In the genomic region with DNA sequence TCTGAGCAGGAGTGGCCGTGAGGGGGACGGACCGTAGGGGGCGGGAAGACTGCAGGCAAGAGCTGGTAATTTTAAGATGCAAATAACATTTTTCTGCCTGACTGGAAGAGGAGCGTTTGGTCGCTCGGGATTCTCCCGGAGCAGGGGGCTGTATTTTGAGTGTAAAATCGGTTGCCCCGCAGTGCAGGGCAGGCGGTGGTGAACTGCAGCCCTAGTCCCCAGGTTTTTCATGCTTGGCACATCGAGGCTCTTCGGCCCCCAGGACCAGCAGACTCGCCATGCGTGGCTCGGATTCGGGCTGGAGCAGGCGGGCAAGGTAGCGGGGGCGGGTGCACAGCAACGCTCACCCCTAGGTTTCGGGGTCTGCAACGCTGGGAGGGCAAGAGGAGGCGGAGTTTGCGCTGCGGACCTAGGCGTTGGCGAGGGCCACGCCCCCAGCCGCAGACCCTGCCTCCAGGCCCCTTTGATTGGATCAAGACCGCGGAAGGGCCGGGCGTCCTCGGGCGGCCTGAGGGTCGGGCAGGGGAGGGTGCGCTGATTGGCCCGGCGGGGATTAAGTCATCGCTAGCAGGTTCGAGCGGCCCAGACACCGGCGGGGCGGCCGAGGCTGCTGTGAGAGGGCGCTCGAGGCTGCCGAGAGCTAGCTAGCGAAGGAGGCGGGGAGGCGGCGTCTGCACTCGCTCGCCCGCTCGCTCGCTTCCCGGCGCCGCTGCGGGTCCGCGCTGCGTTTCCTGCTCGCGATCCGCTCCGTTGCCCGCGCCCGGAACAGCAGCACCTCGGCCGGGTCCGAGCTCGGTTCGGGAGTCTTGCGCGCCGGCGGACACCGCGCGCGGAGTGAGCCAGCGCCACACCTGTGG, we compare ENCODE assay signal across 8 cellular contexts. TPM values are rescaled to one million over a fixed set of nuclear protein-coding genes. Genes with fewer than 3 reads are reported as not detected.
DNase-seq lines count a peak whose midpoint lies in the region; ATAC-seq and TF ChIP-seq lines count a peak whose summit lies in the region.

A gene with protein sequence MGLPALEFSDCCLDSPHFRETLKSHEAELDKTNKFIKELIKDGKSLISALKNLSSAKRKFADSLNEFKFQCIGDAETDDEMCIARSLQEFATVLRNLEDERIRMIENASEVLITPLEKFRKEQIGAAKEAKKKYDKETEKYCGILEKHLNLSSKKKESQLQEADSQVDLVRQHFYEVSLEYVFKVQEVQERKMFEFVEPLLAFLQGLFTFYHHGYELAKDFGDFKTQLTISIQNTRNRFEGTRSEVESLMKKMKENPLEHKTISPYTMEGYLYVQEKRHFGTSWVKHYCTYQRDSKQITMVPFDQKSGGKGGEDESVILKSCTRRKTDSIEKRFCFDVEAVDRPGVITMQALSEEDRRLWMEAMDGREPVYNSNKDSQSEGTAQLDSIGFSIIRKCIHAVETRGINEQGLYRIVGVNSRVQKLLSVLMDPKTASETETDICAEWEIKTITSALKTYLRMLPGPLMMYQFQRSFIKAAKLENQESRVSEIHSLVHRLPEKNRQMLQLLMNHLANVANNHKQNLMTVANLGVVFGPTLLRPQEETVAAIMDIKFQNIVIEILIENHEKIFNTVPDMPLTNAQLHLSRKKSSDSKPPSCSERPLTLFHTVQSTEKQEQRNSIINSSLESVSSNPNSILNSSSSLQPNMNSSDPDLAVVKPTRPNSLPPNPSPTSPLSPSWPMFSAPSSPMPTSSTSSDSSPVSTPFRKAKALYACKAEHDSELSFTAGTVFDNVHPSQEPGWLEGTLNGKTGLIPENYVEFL (plus strand): TSS at position 585 of the 857 bp plus-strand sequence. CDS start 385 bp downstream, outside the sequence.

- H3K9ac ChIP-seq in IMR-90 (ENCODE audit: low read depth, low read length), result peak within 1 kb of the TSS; percentile 50

- TF ChIP-seq POLR2A in IMR-90 (IDR thresholded peaks at IDR 0.05; ENCODE audit: low read depth, low read length), result peak; percentile 69

- H3K14ac ChIP-seq in IMR-90 (replicated peaks; ENCODE audit: low read depth, low read length), result no peak within 1 kb of the TSS

- WGBS in IMR-90 (ENCODE audit: extremely low coverage in 2 of 2, insufficient read length in 1 of 2), 2 experiments, result 0% methylated on average over 62 of the region's 87 CpGs; no CpG with 5 or more reads in 1 of the 2 experiments

- H3K23ac ChIP-seq in IMR-90 (ENCODE audit: low read depth, low read length), result 0 out of 2 replicates have a peak within 1 kb of the TSS, but pooled peaks have one; percentile 60

- H4K20me1 ChIP-seq in IMR-90 (ENCODE audit: insufficient read depth, low read length), result no peaks in the 10 kb centered on the region
- H4K20me1 ChIP-seq in OCI-LY7 (ENCODE audit: insufficient read depth, low read length), result 0 out of 2 replicates have a peak, but pooled peaks cover 5% of the 10 kb centered on the region

- H3K79me2 ChIP-seq in OCI-LY7 (ENCODE audit: insufficient read depth, low read depth, low read length), result no peaks in the 10 kb centered on the region

- H2AK9ac ChIP-seq in IMR-90 (replicated peaks; ENCODE audit: low read depth, low read length, poor library complexity), result peak within 1 kb of the TSS; percentile 51

- H4K8ac ChIP-seq in IMR-90 (ENCODE audit: low read depth in 2 of 2, low read length in 2 of 2), result 0 out of 4 replicates have a peak within 1 kb of the TSS, but pooled peaks of 1 of the 2 experiments have one; percentile 22

- dilution Hi-C loops in IMR-90 (cut with HindIII; ENCODE audit: low sequenced_read_pairs, unreplicated experiment), result no loop called here

- peak; percentile 55 for TF ChIP-seq RAD21 in IMR-90 (IDR thresholded peaks at IDR 0.05; ENCODE audit: low read length)

- H3K4me3 ChIP-seq in IMR-90 (ENCODE audit: insufficient read depth, low read depth, low read length), result peak within 1 kb of the TSS; percentile 87
- H3K4me3 ChIP-seq in OCI-LY7 (ENCODE audit: low read depth, low read length, poor library complexity, severe bottlenecking), result peak within 1 kb of the TSS; percentile 76
- H3K4me3 ChIP-seq in epithelial cell of esophagus (ENCODE audit: low read length), result peak within 1 kb of the TSS; percentile 77
- H3K4me3 ChIP-seq in mucosa of descending colon, result peak within 1 kb of the TSS; percentile 67

- DNase-seq in DMS153 treated with DMSO at 0.1 percent for 48 hours (lab: John Stamatoyannopoulos, UW; ENCODE audit: unreplicated experiment) (peak; percentile 63), IMR-90 (peak; percentile 91), OCI-LY7 (ENCODE audit: low spot score) (peak; percentile 96), activated T-cell treated with anti-CD3 and anti-CD28 coated beads for 4 hours (peak; percentile 83), epithelial cell of esophagus (ENCODE audit: low read depth) (peak; percentile 99), mucosa of descending colon (peak; percentile 96 to 99 (median 98))
- DNase-seq in stimulated activated CD8-positive, alpha-beta memory T cell treated with anti-CD3 and anti-CD28 coated beads, Interleukin-4, amount 100 ng/mL, for 24 hours (ENCODE audit: low read depth), result peak; percentile 94

- H3K4me1 ChIP-seq in IMR-90 (ENCODE audit: control insufficient read depth, insufficient read depth, low read length) (peaks cover 3% of the 10 kb centered on the region; the same call in 1 of the 2 replicates), OCI-LY7 (ENCODE audit: insufficient read depth, low read length, poor library complexity, severe bottlenecking) (peaks cover 15% of the 10 kb centered on the region), mucosa of descending colon (ENCODE audit: low read depth) (peaks cover 19% of the 10 kb centered on the region)

- no peak within 1 kb of the TSS for H4K5ac ChIP-seq in IMR-90 (ENCODE audit: low read depth, low read length)

- H3K4ac ChIP-seq in IMR-90 (ENCODE audit: low read depth, low read length), result no peak within 1 kb of the TSS

- H2BK20ac ChIP-seq in IMR-90 (ENCODE audit: low read depth, low read length), result no peak within 1 kb of the TSS

- H3K27ac ChIP-seq in IMR-90 (ENCODE audit: insufficient read depth, low read length) (no peak within 1 kb of the TSS; the same call in 1 of the 2 replicates), OCI-LY7 (ENCODE audit: low read depth, low read length, poor library complexity, severe bottlenecking) (peak within 1 kb of the TSS; percentile 35)

- ATAC-seq in GM21528 (IDR thresholded peaks at IDR 0.05; ENCODE audit: low FRiP score, unreplicated experiment) (peak; percentile 98), IMR-90 (ENCODE audit: low read depth) (peak; percentile 100), mucosa of descending colon (peak; percentile 93)

- no peaks in the 10 kb centered on the region for H3K79me1 ChIP-seq in IMR-90 (ENCODE audit: low read depth in 1 of 2, low read length in 2 of 2)

- BruUV-seq in IMR-90 (replicated peaks; lab: Mats Ljungman, UMichigan), result no TSS peak
- BruUV-seq in OCI-LY7 (replicated peaks; lab: Mats Ljungman, UMichigan), result no TSS peak

- H2AK5ac ChIP-seq in IMR-90 (ENCODE audit: low read depth, low read length), result no peak within 1 kb of the TSS

- in situ Hi-C loops in IMR-90 (cut with MboI; ENCODE audit: low sequenced_read_pairs), result loop anchor here (5.0 kb wide), 1 partner anchor 102 kb away; no protein-coding TSS in a partner anchor

- intact Hi-C loops in IMR-90 (cut with micrococcal nuclease), result loop anchor here (2.0 to 5.0 kb wide), 3 partner anchors 43 to 97 kb away; no protein-coding TSS in a partner anchor
- intact Hi-C loops in OCI-LY7 (cut with micrococcal nuclease; ENCODE audit: unreplicated experiment), result loop anchor here (1.0 to 2.0 kb wide), 4 partner anchors 32 to 823 kb away; no protein-coding TSS in a partner anchor
- intact Hi-C loops in mucosa of descending colon (cut with DNase I, micrococcal nuclease), result loop anchor here (10.0 kb wide), 2 partner anchors 85 to 95 kb away; no protein-coding TSS in a partner anchor

- TF ChIP-seq CTCF in IMR-90 (conservative IDR thresholded peaks at IDR 0.05; ENCODE audit: low read depth, low read length) (peak; percentile 46), OCI-LY7 (conservative IDR thresholded peaks at IDR 0.05; ENCODE audit: low read length) (no peak), epithelial cell of esophagus (IDR thresholded peaks at IDR 0.05; ENCODE audit: insufficient read depth, low read depth, low read length, missing control alignments) (no peak), mucosa of descending colon (IDR thresholded peaks at IDR 0.05) (no peak)

- CTCF ChIA-PET in IMR-90 (lab: Yijun Ruan, JAX) (interaction anchor here (0.6 to 1.8 kb wide), 7 partner anchors 17 to 128 kb away, joined by 3 to 6 read pairs (median 3); no protein-coding TSS in a partner anchor), OCI-LY7 (lab: Charles Lee; ENCODE audit: unreplicated experiment) (interaction anchor here (0.6 to 1.4 kb wide), 7 partner anchors 15 to 119 kb away, joined by 3 to 7 read pairs (median 3); no protein-coding TSS in a partner anchor)

- H3K9me3 ChIP-seq in IMR-90 (ENCODE audit: control insufficient read depth, insufficient read depth, low read length), result no peaks in the 10 kb centered on the region
- H3K9me3 ChIP-seq in OCI-LY7 (ENCODE audit: low read length), result no peaks in the 10 kb centered on the region
- H3K9me3 ChIP-seq in mucosa of descending colon, result no peaks in the 10 kb centered on the region

- H2BK5ac ChIP-seq in IMR-90 (ENCODE audit: low read depth, low read length, poor library complexity, severe bottlenecking), result no peak within 1 kb of the TSS

- H3K27me3 ChIP-seq in IMR-90 (ENCODE audit: control insufficient read depth, insufficient read depth, low read length), result peaks cover 34% of the 10 kb centered on the region

- no peak within 1 kb of the TSS for H3K18ac ChIP-seq in IMR-90 (ENCODE audit: low read depth, low read length)

- H3K9me1 ChIP-seq in IMR-90 (ENCODE audit: insufficient read depth, low read length), result no peaks in the 10 kb centered on the region

- no peak within 1 kb of the TSS for H2BK15ac ChIP-seq in IMR-90 (ENCODE audit: low read depth, low read length)

- H3K4me2 ChIP-seq in IMR-90 (ENCODE audit: low read depth, low read length) (peak within 1 kb of the TSS; percentile 96), OCI-LY7 (ENCODE audit: low read length) (peak within 1 kb of the TSS; percentile 99)

- H2AFZ ChIP-seq in IMR-90 (replicated peaks; ENCODE audit: low read length, poor library complexity), result peak within 1 kb of the TSS; percentile 97
- peak within 1 kb of the TSS; percentile 98 for H2AFZ ChIP-seq in OCI-LY7 (ENCODE audit: low read length)

- POLR2A ChIA-PET in IMR-90 (lab: Charles Lee; ENCODE audit: unreplicated experiment) (no interaction called here), OCI-LY7 (lab: Charles Lee) (interaction anchor here (0.7 to 2.8 kb wide), 10 partner anchors 8 to 812 kb away, joined by 3 to 9 read pairs (median 4); no protein-coding TSS in a partner anchor)

- H3K9me2 ChIP-seq in OCI-LY7 (ENCODE audit: insufficient read depth, low read length), result no peaks in the 10 kb centered on the region

- H3K56ac ChIP-seq in IMR-90 (ENCODE audit: extremely low read depth, insufficient read depth, low read length), result no peak within 1 kb of the TSS

- H2BK120ac ChIP-seq in IMR-90 (ENCODE audit: low read depth, low read length), result no peak within 1 kb of the TSS

- H3K36me3 ChIP-seq in IMR-90 (ENCODE audit: control insufficient read depth, insufficient read depth, low read length), result no peaks in the 10 kb centered on the region
- H3K36me3 ChIP-seq in OCI-LY7 (ENCODE audit: insufficient read depth, low read length), result no peaks in the 10 kb centered on the region
- no peaks in the 10 kb centered on the region for H3K36me3 ChIP-seq in mucosa of descending colon (ENCODE audit: low read depth)

- H4K91ac ChIP-seq in IMR-90 (ENCODE audit: insufficient read depth, low read depth, low read length), result no peak within 1 kb of the TSS

RNA-seq across cellular contexts. Expression of the gene that starts here (rescaled TPM):
- 0.54 and 0.56 TPM in 2 replicates for total RNA-seq in IMR-90 (2012; rRNA removed)
- 0.27 and 0.56 TPM in 2 replicates for polyA plus RNA-seq in IMR-90 (2012; rRNA removed)
- 0.06 and 0.13 TPM in 2 replicates for polyA plus RNA-seq in IMR-90 (2012; cell fraction: cytosol; rRNA removed)
- 0.40 and 2.1 TPM in 2 replicates for polyA plus RNA-seq in IMR-90 (2012; cell fraction: nucleus; rRNA removed; ENCODE audit: low replicate concordance)
- total RNA-seq in OCI-LY7 (2014; rRNA removed; shearing (Covaris generic)), result 7.0 and 7.5 TPM in 2 replicates
- 19.1 and 21.0 TPM in 2 replicates for total RNA-seq in OCI-LY7 (2022)
- 10 to 100 TPM; 52.9 to 96.0 (median 67.8) TPM for total RNA-seq in mucosa of descending colon
